ENCODE assay signal across 8 cellular contexts in genomic region chr12:92784795-92785562, GRCh38.
DNase-seq lines count a peak whose midpoint lies in the region; ATAC-seq, FAIRE-seq and TF ChIP-seq lines count a peak whose summit lies in the region.

No MANE protein-coding gene starts in this region.

- DNase-seq in A673 (ENCODE audit: low spot score), result peak; percentile 88
- DNase-seq in GM03348 (ENCODE audit: low spot score), result peak; percentile 33
- DNase-seq in H54 (ENCODE audit: insufficient read length, low spot score), result peak; percentile 9
- DNase-seq in KBM-7, result peak; percentile 89
- DNase-seq in NOMO-1 treated with dmso at 0.1 percent for 144 hours (lab: John Stamatoyannopoulos, UW; ENCODE audit: unreplicated experiment), result peak; percentile 62
- peak in 3 of 4 donors; percentile 15 to 40 (median 25) for DNase-seq in body of pancreas
- peak; percentile 36 to 60 (median 42) for DNase-seq in immature natural killer cell
- peak in 1 of 2 donors; percentile 7 for DNase-seq in stimulated activated naive CD8-positive, alpha-beta T cell treated with anti-CD3 and anti-CD28 coated beads, Interleukin-15, amount 100 ng/mL, for 72 hours

- H3K27me3 ChIP-seq in A673 (replicated peaks; ENCODE audit: insufficient read depth, low read depth, low read length, poor library complexity) (no peaks in the 10 kb centered on the region), body of pancreas (no peaks in the 10 kb centered on the region)

- CTCF ChIA-PET in A673 (lab: Charles Lee), result interaction anchor here (0.6 to 1.1 kb wide), 4 partner anchors 142 to 1935 kb away, joined by 3 to 6 read pairs (median 4); no protein-coding TSS in a partner anchor

- H3K4me1 ChIP-seq in A673 (ENCODE audit: insufficient read depth, low read length, poor library complexity, severe bottlenecking) (no peaks in the 10 kb centered on the region), body of pancreas (peaks cover 3% of the 10 kb centered on the region)

- H3K4me3 ChIP-seq in A673 (ENCODE audit: low read depth, low read length, poor library complexity, severe bottlenecking), result no peak overlapping the region
- H3K4me3 ChIP-seq in body of pancreas, result no peak overlapping the region

- H3K27me3 Mint-ChIP-seq in immature natural killer cell (ENCODE audit: low read depth in 3 of 3), result no peaks in the 10 kb centered on the region
- no peaks in the 10 kb centered on the region for H3K27me3 Mint-ChIP-seq in stimulated activated naive CD8-positive, alpha-beta T cell treated with anti-CD3 and anti-CD28 coated beads, Interleukin-15, amount 100 ng/mL, for 72 hours

- no TSS peak for BruUV-seq in A673 (replicated peaks; lab: Mats Ljungman, UMichigan)

- ATAC-seq in body of pancreas, result peak; percentile 94
- ATAC-seq in stimulated activated naive CD8-positive, alpha-beta T cell treated with anti-CD3 and anti-CD28 coated beads, Interleukin-15, amount 100 ng/mL, for 72 hours, result peak; percentile 100

- POLR2A ChIA-PET in A673 (lab: Charles Lee; ENCODE audit: low non-redundant PET), result no interaction called here

- no peak for TF ChIP-seq POLR2A in H54 (IDR thresholded peaks at IDR 0.05; ENCODE audit: low read depth, low read length)
- TF ChIP-seq POLR2A in body of pancreas (IDR thresholded peaks at IDR 0.05), result no peak

- 38 to 51% methylated on average over 1 of the region's 1 CpG for WGBS in body of pancreas, 2 donors

- peak; percentile 67 for TF ChIP-seq CTCF in A673 (conservative IDR thresholded peaks at IDR 0.05; ENCODE audit: low read depth, low read length)
- peak; percentile 28 to 75 (median 71) for TF ChIP-seq CTCF in body of pancreas (IDR thresholded peaks at IDR 0.05)

- H3K9me3 Mint-ChIP-seq in immature natural killer cell, result no peaks in the 10 kb centered on the region
- peaks cover 0 to under 1% of the 10 kb centered on the region in 2 donors for H3K9me3 Mint-ChIP-seq in stimulated activated naive CD8-positive, alpha-beta T cell treated with anti-CD3 and anti-CD28 coated beads, Interleukin-15, amount 100 ng/mL, for 72 hours

- peaks cover 3 to 5% (median 3%) of the 10 kb centered on the region in 3 donors for H3K36me3 Mint-ChIP-seq in immature natural killer cell

- H3K27ac Mint-ChIP-seq in immature natural killer cell, result no peak overlapping the region
- H3K27ac Mint-ChIP-seq in stimulated activated naive CD8-positive, alpha-beta T cell treated with anti-CD3 and anti-CD28 coated beads, Interleukin-15, amount 100 ng/mL, for 72 hours, result peak overlapping the region in 1 of 2 donors; percentile 29

- H3K9me3 ChIP-seq in A673 (ENCODE audit: low read depth, low read length, poor library complexity, severe bottlenecking) (no peaks in the 10 kb centered on the region), body of pancreas (no peaks in the 10 kb centered on the region)

- H3K36me3 ChIP-seq in A673 (ENCODE audit: insufficient read depth, low read length, poor library complexity, severe bottlenecking) (peaks cover 9% of the 10 kb centered on the region), body of pancreas (replicated peaks in 1 of 2; ENCODE audit: insufficient read depth in 1 of 2, low read depth in 2 of 2) (peaks cover 0 to under 1% of the 10 kb centered on the region in 2 donors)

- FAIRE-seq in H54 (lab: Jason Lieb, UNC), result peak; percentile 97

- no peak overlapping the region for H3K27ac ChIP-seq in A673 (ENCODE audit: low read depth, low read length, poor library complexity, severe bottlenecking)
- H3K27ac ChIP-seq in body of pancreas, result no peak overlapping the region

- no peak overlapping the region for H3K4me3 Mint-ChIP-seq in immature natural killer cell
- no peak overlapping the region for H3K4me3 Mint-ChIP-seq in stimulated activated naive CD8-positive, alpha-beta T cell treated with anti-CD3 and anti-CD28 coated beads, Interleukin-15, amount 100 ng/mL, for 72 hours

- peaks cover 8 to 9% of the 10 kb centered on the region in 2 donors for H3K4me1 Mint-ChIP-seq in immature natural killer cell
- no peaks in the 10 kb centered on the region for H3K4me1 Mint-ChIP-seq in stimulated activated naive CD8-positive, alpha-beta T cell treated with anti-CD3 and anti-CD28 coated beads, Interleukin-15, amount 100 ng/mL, for 72 hours

- intact Hi-C loops in A673 (cut with micrococcal nuclease; ENCODE audit: unreplicated experiment), result loop anchor here (5.0 kb wide), 4 partner anchors 142 to 1317 kb away; partner anchors contain the start of gene EEA1
- intact Hi-C loops in body of pancreas (cut with DNase I), result no loop called here

- in situ Hi-C loops in KBM-7 (cut with MboI; ENCODE audit: low pct_unique_long_range_greater_than_20kb, low sequenced_read_pairs), result no loop called here
